Comparison of ENCODE assay signal across 9 cellular contexts in the genomic region with DNA sequence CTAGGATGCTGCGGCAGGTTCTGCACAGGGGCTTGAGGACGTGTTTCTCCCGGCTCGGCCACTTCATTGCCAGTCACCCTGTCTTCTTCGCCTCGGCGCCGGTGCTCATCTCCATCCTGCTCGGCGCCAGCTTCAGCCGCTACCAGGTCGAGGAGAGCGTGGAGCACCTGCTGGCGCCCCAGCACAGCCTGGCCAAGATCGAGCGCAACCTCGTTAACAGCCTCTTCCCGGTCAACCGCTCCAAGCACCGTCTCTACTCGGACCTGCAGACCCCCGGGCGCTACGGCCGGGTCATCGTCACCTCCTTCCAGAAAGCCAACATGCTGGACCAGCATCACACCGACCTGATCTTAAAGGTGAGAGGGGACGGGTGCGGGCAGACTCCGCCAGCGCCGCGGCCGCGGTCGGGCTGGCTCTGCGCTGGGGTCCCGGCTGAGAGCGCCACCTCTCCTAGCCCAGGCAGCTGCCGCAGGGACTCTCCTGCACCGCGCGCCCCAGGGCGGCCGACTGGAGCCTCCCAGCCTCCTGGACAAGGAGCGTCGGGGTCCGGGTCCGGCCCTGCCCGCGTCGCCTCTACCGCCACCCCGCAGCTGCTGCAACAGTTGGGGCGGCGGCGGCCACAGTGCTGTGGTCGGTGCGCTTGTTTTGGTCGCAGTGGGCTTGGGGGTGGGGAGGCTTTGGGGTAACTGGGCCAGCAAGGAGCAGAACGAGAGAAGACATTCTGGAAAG. TPM values are rescaled to one million over a fixed set of nuclear protein-coding genes. Genes with fewer than 3 reads are reported as not detected.
DNase-seq lines count a peak whose midpoint lies in the region; ATAC-seq and TF ChIP-seq lines count a peak whose summit lies in the region.
"Had no signal": no experiment of that assay in that cellular context is flagged by ENCODE, and none has a peak within 500 bp of the region (broad histone marks: within the 10 kb centered on the region; RNA-seq: fewer than 3 reads in every experiment).

No MANE protein-coding gene starts in this region.

- peak overlapping the region; percentile 17 for H3K4me3 Mint-ChIP-seq in activated CD8-positive, alpha-beta T cell treated with anti-CD3 and anti-CD28 coated beads for 36 hours
- no peak overlapping the region for H3K4me3 Mint-ChIP-seq in activated CD8-positive, alpha-beta T cell treated with anti-CD3 and anti-CD28 coated beads, Interleukin-2, amount 10 ng/mL, durations not matched to agents 7 days and 5 days

- H3K9me3 ChIP-seq in NT2/D1 (ENCODE audit: insufficient read depth, low read length) (no peaks in the 10 kb centered on the region), stomach (no peaks in the 10 kb centered on the region)

- H3K9ac ChIP-seq in NT2/D1 (ENCODE audit: insufficient read length, low read depth): peak overlapping the region; percentile 74

- no peak for ATAC-seq in activated CD8-positive, alpha-beta T cell treated with anti-CD3 and anti-CD28 coated beads for 36 hours
- ATAC-seq in activated CD8-positive, alpha-beta T cell treated with anti-CD3 and anti-CD28 coated beads, Interleukin-2, amount 10 ng/mL, durations not matched to agents 7 days and 5 days: no peak
- ATAC-seq in GM18907 (IDR thresholded peaks at IDR 0.05; ENCODE audit: unreplicated experiment) (no peak), HG03442 (IDR thresholded peaks at IDR 0.05; ENCODE audit: unreplicated experiment) (no peak)

- H3K27ac Mint-ChIP-seq in activated CD8-positive, alpha-beta T cell treated with anti-CD3 and anti-CD28 coated beads for 36 hours: no peak overlapping the region
- no peak overlapping the region for H3K27ac Mint-ChIP-seq in activated CD8-positive, alpha-beta T cell treated with anti-CD3 and anti-CD28 coated beads, Interleukin-2, amount 10 ng/mL, durations not matched to agents 7 days and 5 days

- DNase-seq in activated CD8-positive, alpha-beta T cell treated with anti-CD3 and anti-CD28 coated beads for 36 hours: no peak
- DNase-seq in activated CD8-positive, alpha-beta T cell treated with anti-CD3 and anti-CD28 coated beads, Interleukin-2, amount 10 ng/mL, durations not matched to agents 7 days and 5 days: no peak
- DNase-seq in NT2/D1 (ENCODE audit: low read depth, low spot score) (no peak), islet precursor cell (peak; percentile 65), stomach (no peak), cerebellar nuclear complex (lab: John Stamatoyannopoulos, UW) (no peak)

- no peak for TF ChIP-seq POLR2A in stomach (IDR thresholded peaks at IDR 0.05)

- H3K4me3 ChIP-seq in NT2/D1 (ENCODE audit: insufficient read length, low read depth): peak overlapping the region; percentile 66
- peak overlapping the region; percentile 30 to 48 (median 42) for H3K4me3 ChIP-seq in stomach

- peak overlapping the region in 2 of 5 donors; percentile 55 to 75 for H3K27ac ChIP-seq in stomach
- H3K27ac ChIP-seq: RWPE1 had no signal

- H3K27me3 Mint-ChIP-seq in activated CD8-positive, alpha-beta T cell treated with anti-CD3 and anti-CD28 coated beads for 36 hours: peaks cover 42% of the 10 kb centered on the region
- H3K27me3 Mint-ChIP-seq in activated CD8-positive, alpha-beta T cell treated with anti-CD3 and anti-CD28 coated beads, Interleukin-2, amount 10 ng/mL, durations not matched to agents 7 days and 5 days (ENCODE audit: low read depth): peaks cover 48% of the 10 kb centered on the region

- H3K4me1 ChIP-seq in NT2/D1 (ENCODE audit: insufficient read depth, insufficient read length) (peaks cover 2% of the 10 kb centered on the region), stomach (peaks cover 0 to 32% (median 30%) of the 10 kb centered on the region in 4 donors)

- H3K27me3 ChIP-seq in NT2/D1 (ENCODE audit: insufficient read depth, insufficient read length) (peaks cover 57% of the 10 kb centered on the region), stomach (peaks cover 8 to 55% (median 54%) of the 10 kb centered on the region in 3 donors)

- no peaks in the 10 kb centered on the region for H3K36me3 Mint-ChIP-seq in activated CD8-positive, alpha-beta T cell treated with anti-CD3 and anti-CD28 coated beads for 36 hours (ENCODE audit: low read depth)
- no peaks in the 10 kb centered on the region for H3K36me3 Mint-ChIP-seq in activated CD8-positive, alpha-beta T cell treated with anti-CD3 and anti-CD28 coated beads, Interleukin-2, amount 10 ng/mL, durations not matched to agents 7 days and 5 days (ENCODE audit: low read depth)

- no peaks in the 10 kb centered on the region for H3K9me3 Mint-ChIP-seq in activated CD8-positive, alpha-beta T cell treated with anti-CD3 and anti-CD28 coated beads for 36 hours
- H3K9me3 Mint-ChIP-seq in activated CD8-positive, alpha-beta T cell treated with anti-CD3 and anti-CD28 coated beads, Interleukin-2, amount 10 ng/mL, durations not matched to agents 7 days and 5 days (ENCODE audit: insufficient read depth): no peaks in the 10 kb centered on the region

- POLR2A ChIA-PET in activated CD8-positive, alpha-beta T cell treated with anti-CD3 and anti-CD28 coated beads for 36 hours (lab: Charles Lee): no interaction called here
- POLR2A ChIA-PET in activated CD8-positive, alpha-beta T cell treated with anti-CD3 and anti-CD28 coated beads, Interleukin-2, amount 10 ng/mL, durations not matched to agents 7 days and 5 days (lab: Charles Lee): interaction anchor here (0.5 kb wide), 1 partner anchor 749 kb away, joined by 3 read pairs; no protein-coding TSS in a partner anchor

- no peak for TF ChIP-seq CTCF in activated CD8-positive, alpha-beta T cell treated with anti-CD3 and anti-CD28 coated beads for 36 hours (IDR thresholded peaks at IDR 0.05)
- no peak for TF ChIP-seq CTCF in stomach (IDR thresholded peaks at IDR 0.05)

- intact Hi-C loops in activated CD8-positive, alpha-beta T cell treated with anti-CD3 and anti-CD28 coated beads for 36 hours (cut with micrococcal nuclease): no loop called here
- intact Hi-C loops in stomach (cut with DNase I; ENCODE audit: low total_unique reads): no loop called here

- TF ChIP-seq EP300 in stomach (IDR thresholded peaks at IDR 0.05): no peak

- 3 to 45% (median 10%) methylated on average over 12 to 58 of the region's 61 CpGs for WGBS in stomach, 5 donors

- peaks cover 8% of the 10 kb centered on the region for H3K4me1 Mint-ChIP-seq in activated CD8-positive, alpha-beta T cell treated with anti-CD3 and anti-CD28 coated beads for 36 hours (ENCODE audit: low read depth)
- H3K4me1 Mint-ChIP-seq in activated CD8-positive, alpha-beta T cell treated with anti-CD3 and anti-CD28 coated beads, Interleukin-2, amount 10 ng/mL, durations not matched to agents 7 days and 5 days (ENCODE audit: low read depth): peaks cover 6% of the 10 kb centered on the region

- H3K36me3 ChIP-seq in NT2/D1 (ENCODE audit: insufficient read depth, insufficient read length, low read length): no peaks in the 10 kb centered on the region
- no peaks in the 10 kb centered on the region for H3K36me3 ChIP-seq in stomach

- CTCF ChIA-PET in activated CD8-positive, alpha-beta T cell treated with anti-CD3 and anti-CD28 coated beads for 36 hours (lab: Charles Lee): no interaction called here
- CTCF ChIA-PET in activated CD8-positive, alpha-beta T cell treated with anti-CD3 and anti-CD28 coated beads, Interleukin-2, amount 10 ng/mL, durations not matched to agents 7 days and 5 days (lab: Charles Lee): no interaction called here

RNA-seq across cellular contexts. Expression of a gene that starts 0.4 kb away (rescaled TPM):
- total RNA-seq in activated CD8-positive, alpha-beta T cell treated with anti-CD3 and anti-CD28 coated beads for 36 hours: not detected
- total RNA-seq in activated CD8-positive, alpha-beta T cell treated with anti-CD3 and anti-CD28 coated beads, Interleukin-2, amount 10 ng/mL, durations not matched to agents 7 days and 5 days: not detected
- 1 to 10 TPM in 4 of 5 donors, under 1 TPM in 1; 0.29 to 6.2 (median 2.3) TPM for total RNA-seq in stomach
- under 1 TPM in 2 of 3 donors, not detected in 1; 0.15 to 0.78 TPM for polyA plus RNA-seq in stomach
